In the genomic region with DNA sequence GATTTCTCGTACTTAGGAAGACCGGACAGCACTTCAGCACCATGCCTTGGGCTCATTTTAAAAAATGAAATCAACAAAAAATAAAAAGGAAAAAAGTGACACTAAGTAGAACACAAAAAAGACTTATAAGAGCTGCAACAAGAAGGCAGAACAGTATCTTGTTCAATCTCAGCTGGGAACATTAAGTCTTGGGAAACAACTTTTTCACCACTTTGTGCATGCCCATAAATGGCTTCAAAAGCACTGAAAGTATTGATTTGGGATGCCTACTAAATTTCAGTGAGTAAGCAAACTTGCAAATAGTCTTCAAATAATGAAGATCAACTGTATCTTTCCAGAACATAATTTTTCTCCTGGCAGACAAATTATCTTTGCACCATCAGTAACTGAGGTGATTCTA, we compare ENCODE assay signal across 36 cellular contexts.
"Had no signal": no experiment of that assay in that cellular context is flagged by ENCODE, and none has a peak within 500 bp of the region (broad histone marks: within the 10 kb centered on the region; RNA-seq: fewer than 3 reads in every experiment).

No MANE protein-coding gene starts in this region.

- DNase-seq: activated B cell treated with CpG ODN at 0.5 μM for 24 hours; activated CD4-positive, alpha-beta memory T cell treated with anti-CD3 and anti-CD28 coated beads for 36 hours; activated CD4-positive, alpha-beta T cell treated with anti-CD3 and anti-CD28 coated beads for 4 hours; activated CD4-positive, alpha-beta T cell treated with anti-CD3 and anti-CD28 coated beads, Interleukin-2, amount 10 ng/mL, durations not matched to agents 24 days and 14 days; activated CD4-positive, alpha-beta T cell treated with anti-CD3 and anti-CD28 coated beads, Interleukin-2, amount 50 U/mL, for 1 hour; activated CD4-positive, alpha-beta T cell treated with anti-CD3 and anti-CD28 coated beads, Interleukin-2, amount 50 U/mL, for 4 hours; activated CD4-positive, CD25-positive, alpha-beta regulatory T cell treated with anti-CD3 and anti-CD28 coated beads, Interleukin-2, amount 50 U/mL, for 72 hours; activated CD8-positive, alpha-beta memory T cell treated with anti-CD3 and anti-CD28 coated beads, Interleukin-2, amount 50 U/mL, for 4 hours; activated CD8-positive, alpha-beta T cell treated with anti-CD3 and anti-CD28 coated beads for 36 hours; activated effector memory CD4-positive, alpha-beta T cell treated with anti-CD3 and anti-CD28 coated beads, Interleukin-2, amount 50 U/mL, for 16 hours; activated gamma-delta T cell treated with Interleukin-2 at 50 U/mL for 16 hours; activated naive CD4-positive, alpha-beta T cell; activated naive CD4-positive, alpha-beta T cell treated with anti-CD3 and anti-CD28 coated beads for 36 hours; activated naive CD4-positive, alpha-beta T cell treated with anti-CD3 and anti-CD28 coated beads, Interleukin-2, amount 50 U/mL, for 16 hours; activated naive CD8-positive, alpha-beta T cell treated with anti-CD3 and anti-CD28 coated beads for 36 hours; activated T-cell treated with anti-CD3 and anti-CD28 coated beads for 4 hours; activated T-cell treated with anti-CD3 and anti-CD28 coated beads, Interleukin-2, amount 50 U/mL, for 1 hour; activated T-cell treated with anti-CD3 and anti-CD28 coated beads, Interleukin-2, amount 50 U/mL, for 4 hours; activated T-cell treated with anti-CD3 and anti-CD28 coated beads, Interleukin-2, amount 50 U/mL, for 72 hours; adrenal gland; amniotic stem cell; aorta; body of pancreas; brain microvascular endothelial cell; central memory CD4-positive, alpha-beta T cell; T-helper 2 cell; T-helper 9 cell had no signal

- H3K27me3 ChIP-seq: adrenal gland, body of pancreas, brain microvascular endothelial cell, breast epithelium had no signal

- H3K4me1 Mint-ChIP-seq: activated B cell treated with CpG ODN at 0.5 μM for 24 hours; activated CD4-positive, alpha-beta T cell treated with anti-CD3 and anti-CD28 coated beads, Interleukin-2, amount 10 ng/mL, durations not matched to agents 24 days and 14 days; activated naive CD8-positive, alpha-beta T cell treated with anti-CD3 and anti-CD28 coated beads for 36 hours; activated T-helper 17 cell treated with anti-CD3 and anti-CD28 coated beads, Interleukin-2, amount 50 U/mL, for 72 hours had no signal

- H3K27ac Mint-ChIP-seq: activated B cell treated with CpG ODN at 0.5 μM for 24 hours; activated CD4-positive, alpha-beta memory T cell treated with anti-CD3 and anti-CD28 coated beads for 36 hours; activated CD4-positive, alpha-beta T cell treated with anti-CD3 and anti-CD28 coated beads, Interleukin-2, amount 10 ng/mL, durations not matched to agents 24 days and 14 days; activated CD8-positive, alpha-beta T cell treated with anti-CD3 and anti-CD28 coated beads for 36 hours; activated naive CD4-positive, alpha-beta T cell treated with anti-CD3 and anti-CD28 coated beads for 36 hours; activated naive CD4-positive, alpha-beta T cell treated with anti-CD3 and anti-CD28 coated beads, Interleukin-2, amount 50 U/mL, for 72 hours; activated naive CD8-positive, alpha-beta T cell treated with anti-CD3 and anti-CD28 coated beads for 36 hours; activated T-cell treated with anti-CD3 and anti-CD28 coated beads, Interleukin-2, amount 50 U/mL, for 72 hours; activated T-helper 1 cell treated with anti-CD3 and anti-CD28 coated beads, Interleukin-12 subunit alpha, Interleukin-12 subunit beta, Interleukin-2, Interleukin-4 antibody, amounts not matched to agents 30 ng/mL and 10 ng/mL and 1 ng/mL, durations not matched to agents 14 hours and 24 hours and 36 hours; activated T-helper 17 cell treated with anti-CD3 and anti-CD28 coated beads, Interleukin-2, amount 50 U/mL, for 72 hours; T-helper 1 cell treated with Interleukin-12 subunit alpha and Interleukin-12 subunit beta and Interleukin-4 antibody, amounts not matched to agents 30 μg/mL and 1 μg/mL, for 36 hours; T-helper 2 cell treated with Interferon-gamma antibody and Interleukin-4, amounts not matched to agents 5 μg/mL and 100 μg/mL, for 36 hours had no signal

- H3K27me3 Mint-ChIP-seq: activated B cell treated with CpG ODN at 0.5 μM for 24 hours; activated CD4-positive, alpha-beta memory T cell treated with anti-CD3 and anti-CD28 coated beads for 36 hours; activated CD4-positive, alpha-beta T cell treated with anti-CD3 and anti-CD28 coated beads, Interleukin-2, amount 10 ng/mL, durations not matched to agents 24 days and 14 days; activated CD8-positive, alpha-beta T cell treated with anti-CD3 and anti-CD28 coated beads for 36 hours; activated naive CD8-positive, alpha-beta T cell treated with anti-CD3 and anti-CD28 coated beads for 36 hours; activated T-helper 17 cell treated with anti-CD3 and anti-CD28 coated beads, Interleukin-2, amount 50 U/mL, for 72 hours had no signal

- H3K4me1 ChIP-seq: adrenal gland, body of pancreas, breast epithelium had no signal

- H3K36me3 ChIP-seq: adrenal gland, brain microvascular endothelial cell, breast epithelium had no signal

- H3K36me3 Mint-ChIP-seq: activated CD4-positive, alpha-beta memory T cell treated with anti-CD3 and anti-CD28 coated beads for 36 hours; activated naive CD4-positive, alpha-beta T cell treated with anti-CD3 and anti-CD28 coated beads, Interleukin-2, amount 50 U/mL, for 72 hours; activated naive CD8-positive, alpha-beta T cell treated with anti-CD3 and anti-CD28 coated beads for 36 hours had no signal

- H3K27ac ChIP-seq: adrenal gland, body of pancreas, brain microvascular endothelial cell, breast epithelium, VCaP had no signal

- H3K4me3 ChIP-seq: adrenal gland, body of pancreas, breast epithelium had no signal

- H3K4me3 Mint-ChIP-seq: activated B cell treated with CpG ODN at 0.5 μM for 24 hours; activated CD4-positive, alpha-beta memory T cell treated with anti-CD3 and anti-CD28 coated beads for 36 hours; activated CD4-positive, alpha-beta T cell treated with anti-CD3 and anti-CD28 coated beads, Interleukin-2, amount 10 ng/mL, durations not matched to agents 24 days and 14 days; activated CD8-positive, alpha-beta T cell treated with anti-CD3 and anti-CD28 coated beads for 36 hours; activated naive CD4-positive, alpha-beta T cell treated with anti-CD3 and anti-CD28 coated beads for 36 hours; activated naive CD8-positive, alpha-beta T cell treated with anti-CD3 and anti-CD28 coated beads for 36 hours; activated T-cell treated with anti-CD3 and anti-CD28 coated beads, Interleukin-2, amount 50 U/mL, for 4 hours; activated T-cell treated with anti-CD3 and anti-CD28 coated beads, Interleukin-2, amount 50 U/mL, for 72 hours; activated T-helper 1 cell treated with anti-CD3 and anti-CD28 coated beads, Interleukin-12 subunit alpha, Interleukin-12 subunit beta, Interleukin-2, Interleukin-4 antibody, amounts not matched to agents 30 ng/mL and 10 ng/mL and 1 ng/mL, durations not matched to agents 14 hours and 24 hours and 36 hours; activated T-helper 17 cell treated with anti-CD3 and anti-CD28 coated beads, Interleukin-2, amount 50 U/mL, for 72 hours; T-helper 1 cell treated with Interleukin-12 subunit alpha and Interleukin-12 subunit beta and Interleukin-4 antibody, amounts not matched to agents 30 μg/mL and 1 μg/mL, for 36 hours; T-helper 2 cell treated with Interferon-gamma antibody and Interleukin-4, amounts not matched to agents 5 μg/mL and 100 μg/mL, for 36 hours had no signal

- ATAC-seq: activated CD8-positive, alpha-beta T cell treated with anti-CD3 and anti-CD28 coated beads for 36 hours; activated naive CD4-positive, alpha-beta T cell treated with anti-CD3 and anti-CD28 coated beads, Interleukin-2, amount 50 U/mL, for 72 hours; activated T-cell treated with anti-CD3 and anti-CD28 coated beads, Interleukin-2, amount 50 U/mL, for 4 hours; activated T-cell treated with anti-CD3 and anti-CD28 coated beads, Interleukin-2, amount 50 U/mL, for 72 hours; activated T-helper 17 cell treated with anti-CD3 and anti-CD28 coated beads, Interleukin-2, amount 50 U/mL, for 72 hours; body of pancreas had no signal

- FAIRE-seq: astrocyte, TTC549 had no signal

- H3K9me3 Mint-ChIP-seq: activated B cell treated with CpG ODN at 0.5 μM for 24 hours; activated CD4-positive, alpha-beta T cell treated with anti-CD3 and anti-CD28 coated beads, Interleukin-2, amount 10 ng/mL, durations not matched to agents 24 days and 14 days; activated T-helper 1 cell treated with anti-CD3 and anti-CD28 coated beads, Interleukin-12 subunit alpha, Interleukin-12 subunit beta, Interleukin-2, Interleukin-4 antibody, amounts not matched to agents 30 ng/mL and 10 ng/mL and 1 ng/mL, durations not matched to agents 14 hours and 24 hours and 36 hours had no signal
